In the genomic region with DNA sequence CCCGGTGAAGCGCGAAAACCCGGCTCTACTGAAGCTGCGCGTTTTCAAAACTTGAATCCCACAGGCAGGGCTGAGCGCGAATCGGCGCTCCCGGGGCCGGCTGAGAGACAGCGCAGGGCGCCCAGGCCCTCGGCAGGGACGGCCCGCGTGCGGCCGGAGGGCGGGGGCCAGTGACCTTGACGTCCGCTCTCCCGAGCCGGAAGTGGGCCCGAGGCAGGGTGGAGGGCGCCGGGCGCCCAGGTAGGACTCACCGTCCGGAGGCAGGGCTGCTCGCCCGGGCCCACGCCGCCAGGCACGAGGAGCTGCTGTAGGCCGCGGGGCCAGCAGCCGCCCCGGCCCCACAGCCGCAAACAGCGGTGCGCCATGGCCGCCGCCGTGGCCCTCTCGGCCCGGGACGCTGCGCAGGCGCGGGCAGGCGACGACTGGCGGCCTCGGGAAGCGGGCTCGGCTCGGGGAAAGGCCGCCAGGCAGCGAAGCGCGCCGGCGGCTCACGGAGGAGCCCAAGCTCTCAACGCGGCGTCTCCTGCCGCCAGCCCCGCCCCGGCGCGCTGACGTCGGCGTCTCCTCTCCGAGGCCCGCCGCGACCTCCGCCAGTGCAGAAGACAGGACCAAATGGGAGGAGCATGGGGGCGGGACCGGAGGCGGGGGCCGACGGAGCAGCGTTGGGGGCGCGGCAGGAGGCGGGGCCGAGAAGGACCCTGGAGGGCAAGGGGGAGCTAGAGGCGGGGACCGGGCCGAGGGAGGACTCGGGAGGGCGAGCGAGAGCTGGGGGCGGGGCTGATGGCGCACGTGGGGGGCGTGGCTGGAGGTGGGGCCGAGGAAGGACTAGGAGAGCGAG, we compare ENCODE assay signal across 1 cellular context.
TF ChIP-seq lines count a peak whose summit lies in the region.

A gene (minus strand): TSS at position 510 of the 838 bp plus-strand sequence. CDS start 145 bp downstream, at position 365.

TF ChIP-seq in HepG2, 621 proteins besides CTCF, POLR2A, EP300 and RAD21 (continued from another document and continues in another):
- TF ChIP-seq, protein P1, sequence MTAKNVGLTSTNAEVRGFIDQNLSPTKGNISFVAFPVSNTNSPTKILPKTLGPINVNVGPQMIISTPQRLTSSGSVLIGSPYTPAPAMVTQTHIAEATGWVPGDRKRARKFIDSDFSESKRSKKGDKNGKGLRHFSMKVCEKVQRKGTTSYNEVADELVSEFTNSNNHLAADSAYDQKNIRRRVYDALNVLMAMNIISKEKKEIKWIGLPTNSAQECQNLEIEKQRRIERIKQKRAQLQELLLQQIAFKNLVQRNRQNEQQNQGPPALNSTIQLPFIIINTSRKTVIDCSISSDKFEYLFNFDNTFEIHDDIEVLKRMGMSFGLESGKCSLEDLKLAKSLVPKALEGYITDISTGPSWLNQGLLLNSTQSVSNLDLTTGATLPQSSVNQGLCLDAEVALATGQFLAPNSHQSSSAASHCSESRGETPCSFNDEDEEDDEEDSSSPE (CRISPR knock-in tag; IDR thresholded peaks at IDR 0.05) = peak; percentile 0; the same call in 1 of the 2 replicates
- TF ChIP-seq ZSCAN12 (CRISPR knock-in tag; IDR thresholded peaks at IDR 0.05) = no peak
- no peak for TF ChIP-seq ZNF615 (CRISPR knock-in tag; IDR thresholded peaks at IDR 0.05; ENCODE audit: borderline replicate concordance)
- TF ChIP-seq, protein P2, sequence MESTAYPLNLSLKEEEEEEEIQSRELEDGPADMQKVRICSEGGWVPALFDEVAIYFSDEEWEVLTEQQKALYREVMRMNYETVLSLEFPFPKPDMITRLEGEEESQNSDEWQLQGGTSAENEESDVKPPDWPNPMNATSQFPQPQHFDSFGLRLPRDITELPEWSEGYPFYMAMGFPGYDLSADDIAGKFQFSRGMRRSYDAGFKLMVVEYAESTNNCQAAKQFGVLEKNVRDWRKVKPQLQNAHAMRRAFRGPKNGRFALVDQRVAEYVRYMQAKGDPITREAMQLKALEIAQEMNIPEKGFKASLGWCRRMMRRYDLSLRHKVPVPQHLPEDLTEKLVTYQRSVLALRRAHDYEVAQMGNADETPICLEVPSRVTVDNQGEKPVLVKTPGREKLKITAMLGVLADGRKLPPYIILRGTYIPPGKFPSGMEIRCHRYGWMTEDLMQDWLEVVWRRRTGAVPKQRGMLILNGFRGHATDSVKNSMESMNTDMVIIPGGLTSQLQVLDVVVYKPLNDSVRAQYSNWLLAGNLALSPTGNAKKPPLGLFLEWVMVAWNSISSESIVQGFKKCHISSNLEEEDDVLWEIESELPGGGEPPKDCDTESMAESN (CRISPR knock-in tag; conservative IDR thresholded peaks at IDR 0.05) = no peak; the same call in none of the 2 replicates
- no peak for TF ChIP-seq PAF1 (CRISPR knock-in tag; IDR thresholded peaks at IDR 0.05)
- TF ChIP-seq, protein P3, sequence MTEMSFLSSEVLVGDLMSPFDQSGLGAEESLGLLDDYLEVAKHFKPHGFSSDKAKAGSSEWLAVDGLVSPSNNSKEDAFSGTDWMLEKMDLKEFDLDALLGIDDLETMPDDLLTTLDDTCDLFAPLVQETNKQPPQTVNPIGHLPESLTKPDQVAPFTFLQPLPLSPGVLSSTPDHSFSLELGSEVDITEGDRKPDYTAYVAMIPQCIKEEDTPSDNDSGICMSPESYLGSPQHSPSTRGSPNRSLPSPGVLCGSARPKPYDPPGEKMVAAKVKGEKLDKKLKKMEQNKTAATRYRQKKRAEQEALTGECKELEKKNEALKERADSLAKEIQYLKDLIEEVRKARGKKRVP (CRISPR knock-in tag; IDR thresholded peaks at IDR 0.05) = no peak
- TF ChIP-seq ZNF768 (CRISPR knock-in tag; IDR thresholded peaks at IDR 0.05) = peak; percentile 54; the same call in 1 of the 2 replicates
- TF ChIP-seq ZNF569 (CRISPR knock-in tag; IDR thresholded peaks at IDR 0.05; ENCODE audit: borderline replicate concordance) = no peak
- TF ChIP-seq, protein P4, sequence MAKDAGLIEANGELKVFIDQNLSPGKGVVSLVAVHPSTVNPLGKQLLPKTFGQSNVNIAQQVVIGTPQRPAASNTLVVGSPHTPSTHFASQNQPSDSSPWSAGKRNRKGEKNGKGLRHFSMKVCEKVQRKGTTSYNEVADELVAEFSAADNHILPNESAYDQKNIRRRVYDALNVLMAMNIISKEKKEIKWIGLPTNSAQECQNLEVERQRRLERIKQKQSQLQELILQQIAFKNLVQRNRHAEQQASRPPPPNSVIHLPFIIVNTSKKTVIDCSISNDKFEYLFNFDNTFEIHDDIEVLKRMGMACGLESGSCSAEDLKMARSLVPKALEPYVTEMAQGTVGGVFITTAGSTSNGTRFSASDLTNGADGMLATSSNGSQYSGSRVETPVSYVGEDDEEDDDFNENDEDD (CRISPR knock-in tag; IDR thresholded peaks at IDR 0.05; ENCODE audit: borderline replicate concordance) = peak; percentile 33; the same call in 1 of the 2 replicates
- TF ChIP-seq, protein P5, sequence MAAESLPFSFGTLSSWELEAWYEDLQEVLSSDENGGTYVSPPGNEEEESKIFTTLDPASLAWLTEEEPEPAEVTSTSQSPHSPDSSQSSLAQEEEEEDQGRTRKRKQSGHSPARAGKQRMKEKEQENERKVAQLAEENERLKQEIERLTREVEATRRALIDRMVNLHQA (CRISPR knock-in tag; IDR thresholded peaks at IDR 0.05) = no peak
- 0 out of 2 replicates have a peak, but pooled peaks have one; percentile 6 for TF ChIP-seq ELF4 (CRISPR knock-in tag; IDR thresholded peaks at IDR 0.05; ENCODE audit: borderline replicate concordance)
- 0 out of 2 replicates have a peak, but pooled peaks have one; percentile 80 for TF ChIP-seq ZFYVE20 (CRISPR knock-in tag; IDR thresholded peaks at IDR 0.05; ENCODE audit: borderline replicate concordance, low read depth)
- TF ChIP-seq ATF1 (CRISPR knock-in tag; IDR thresholded peaks at IDR 0.05) = no peak
- peak; percentile 90 for TF ChIP-seq ZNF546 (CRISPR knock-in tag; conservative IDR thresholded peaks at IDR 0.05)
- no peak for TF ChIP-seq ZNF337 (CRISPR knock-in tag; IDR thresholded peaks at IDR 0.05; ENCODE audit: borderline replicate concordance, low read depth)
- peak; percentile 73; the same call in 1 of the 2 replicates for TF ChIP-seq HOXA5 (CRISPR knock-in tag; IDR thresholded peaks at IDR 0.05)
- TF ChIP-seq, protein P6, sequence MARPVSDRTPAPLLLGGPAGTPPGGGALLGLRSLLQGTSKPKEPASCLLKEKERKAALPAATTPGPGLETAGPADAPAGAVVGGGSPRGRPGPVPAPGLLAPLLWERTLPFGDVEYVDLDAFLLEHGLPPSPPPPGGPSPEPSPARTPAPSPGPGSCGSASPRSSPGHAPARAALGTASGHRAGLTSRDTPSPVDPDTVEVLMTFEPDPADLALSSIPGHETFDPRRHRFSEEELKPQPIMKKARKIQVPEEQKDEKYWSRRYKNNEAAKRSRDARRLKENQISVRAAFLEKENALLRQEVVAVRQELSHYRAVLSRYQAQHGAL (CRISPR knock-in tag; IDR thresholded peaks at IDR 0.05; ENCODE audit: not compliant biosample characterization) = no peak
- peak; percentile 66; the same call in 1 of the 2 replicates for TF ChIP-seq ZNF782 (CRISPR knock-in tag; IDR thresholded peaks at IDR 0.05; ENCODE audit: borderline replicate concordance)
- TF ChIP-seq SALL2 (CRISPR knock-in tag; IDR thresholded peaks at IDR 0.05) = no peak; the same call in none of the 2 replicates
- TF ChIP-seq, protein P7, sequence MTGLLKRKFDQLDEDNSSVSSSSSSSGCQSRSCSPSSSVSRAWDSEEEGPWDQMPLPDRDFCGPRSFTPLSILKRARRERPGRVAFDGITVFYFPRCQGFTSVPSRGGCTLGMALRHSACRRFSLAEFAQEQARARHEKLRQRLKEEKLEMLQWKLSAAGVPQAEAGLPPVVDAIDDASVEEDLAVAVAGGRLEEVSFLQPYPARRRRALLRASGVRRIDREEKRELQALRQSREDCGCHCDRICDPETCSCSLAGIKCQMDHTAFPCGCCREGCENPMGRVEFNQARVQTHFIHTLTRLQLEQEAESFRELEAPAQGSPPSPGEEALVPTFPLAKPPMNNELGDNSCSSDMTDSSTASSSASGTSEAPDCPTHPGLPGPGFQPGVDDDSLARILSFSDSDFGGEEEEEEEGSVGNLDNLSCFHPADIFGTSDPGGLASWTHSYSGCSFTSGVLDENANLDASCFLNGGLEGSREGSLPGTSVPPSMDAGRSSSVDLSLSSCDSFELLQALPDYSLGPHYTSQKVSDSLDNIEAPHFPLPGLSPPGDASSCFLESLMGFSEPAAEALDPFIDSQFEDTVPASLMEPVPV (CRISPR knock-in tag; IDR thresholded peaks at IDR 0.05) = peak; percentile 56
- no peak for TF ChIP-seq FOSL2 (CRISPR knock-in tag; IDR thresholded peaks at IDR 0.05)
- peak; percentile 76 for TF ChIP-seq TARDBP (CRISPR knock-in tag; IDR thresholded peaks at IDR 0.05)
- no peak for TF ChIP-seq ZNF703 (CRISPR knock-in tag; IDR thresholded peaks at IDR 0.05; ENCODE audit: borderline replicate concordance)
- TF ChIP-seq MBD4 (IDR thresholded peaks at IDR 0.05; ENCODE audit: borderline replicate concordance, low read length) = no peak
- TF ChIP-seq, protein P8, sequence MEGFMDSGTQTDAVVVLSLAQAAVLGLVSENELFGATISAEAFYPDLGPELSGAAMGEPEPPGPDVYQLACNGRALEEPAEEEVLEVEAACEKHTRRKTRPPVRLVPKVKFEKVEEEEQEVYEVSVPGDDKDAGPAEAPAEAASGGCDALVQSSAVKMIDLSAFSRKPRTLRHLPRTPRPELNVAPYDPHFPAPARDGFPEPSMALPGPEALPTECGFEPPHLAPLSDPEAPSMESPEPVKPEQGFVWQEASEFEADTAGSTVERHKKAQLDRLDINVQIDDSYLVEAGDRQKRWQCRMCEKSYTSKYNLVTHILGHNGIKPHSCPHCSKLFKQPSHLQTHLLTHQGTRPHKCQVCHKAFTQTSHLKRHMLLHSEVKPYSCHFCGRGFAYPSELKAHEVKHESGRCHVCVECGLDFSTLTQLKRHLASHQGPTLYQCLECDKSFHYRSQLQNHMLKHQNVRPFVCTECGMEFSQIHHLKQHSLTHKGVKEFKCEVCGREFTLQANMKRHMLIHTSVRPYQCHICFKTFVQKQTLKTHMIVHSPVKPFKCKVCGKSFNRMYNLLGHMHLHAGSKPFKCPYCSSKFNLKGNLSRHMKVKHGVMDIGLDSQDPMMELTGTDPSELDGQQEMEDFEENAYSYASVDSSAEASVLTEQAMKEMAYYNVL (CRISPR knock-in tag; IDR thresholded peaks at IDR 0.05; ENCODE audit: borderline replicate concordance) = peak; percentile 65; the same call in 1 of the 2 replicates
- TF ChIP-seq, protein P9, sequence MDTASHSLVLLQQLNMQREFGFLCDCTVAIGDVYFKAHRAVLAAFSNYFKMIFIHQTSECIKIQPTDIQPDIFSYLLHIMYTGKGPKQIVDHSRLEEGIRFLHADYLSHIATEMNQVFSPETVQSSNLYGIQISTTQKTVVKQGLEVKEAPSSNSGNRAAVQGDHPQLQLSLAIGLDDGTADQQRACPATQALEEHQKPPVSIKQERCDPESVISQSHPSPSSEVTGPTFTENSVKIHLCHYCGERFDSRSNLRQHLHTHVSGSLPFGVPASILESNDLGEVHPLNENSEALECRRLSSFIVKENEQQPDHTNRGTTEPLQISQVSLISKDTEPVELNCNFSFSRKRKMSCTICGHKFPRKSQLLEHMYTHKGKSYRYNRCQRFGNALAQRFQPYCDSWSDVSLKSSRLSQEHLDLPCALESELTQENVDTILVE (CRISPR knock-in tag; IDR thresholded peaks at IDR 0.05) = peak; percentile 39; the same call in 1 of the 2 replicates
- TF ChIP-seq ZNF678 (CRISPR knock-in tag; IDR thresholded peaks at IDR 0.05) = peak; percentile 84; the same call in 1 of the 2 replicates
- TF ChIP-seq REXO4 (CRISPR knock-in tag; IDR thresholded peaks at IDR 0.05; ENCODE audit: borderline replicate concordance) = no peak
- TF ChIP-seq ZNF160 (CRISPR knock-in tag; IDR thresholded peaks at IDR 0.05) = 0 out of 2 replicates have a peak, but pooled peaks have one; percentile 50
- no peak for TF ChIP-seq IRF2 (CRISPR knock-in tag; IDR thresholded peaks at IDR 0.05)
- TF ChIP-seq SMC3 (IDR thresholded peaks at IDR 0.05; ENCODE audit: low read length) = no peak
- peak; percentile 80; the same call in 1 of the 2 replicates for TF ChIP-seq MEIS2 (CRISPR knock-in tag; IDR thresholded peaks at IDR 0.05)
- TF ChIP-seq DR1 (CRISPR knock-in tag; IDR thresholded peaks at IDR 0.05) = no peak
- TF ChIP-seq SP4 (CRISPR knock-in tag; IDR thresholded peaks at IDR 0.05) = peak; percentile 95
- TF ChIP-seq RARA (CRISPR knock-in tag; IDR thresholded peaks at IDR 0.05) = no peak
- TF ChIP-seq, protein P10, sequence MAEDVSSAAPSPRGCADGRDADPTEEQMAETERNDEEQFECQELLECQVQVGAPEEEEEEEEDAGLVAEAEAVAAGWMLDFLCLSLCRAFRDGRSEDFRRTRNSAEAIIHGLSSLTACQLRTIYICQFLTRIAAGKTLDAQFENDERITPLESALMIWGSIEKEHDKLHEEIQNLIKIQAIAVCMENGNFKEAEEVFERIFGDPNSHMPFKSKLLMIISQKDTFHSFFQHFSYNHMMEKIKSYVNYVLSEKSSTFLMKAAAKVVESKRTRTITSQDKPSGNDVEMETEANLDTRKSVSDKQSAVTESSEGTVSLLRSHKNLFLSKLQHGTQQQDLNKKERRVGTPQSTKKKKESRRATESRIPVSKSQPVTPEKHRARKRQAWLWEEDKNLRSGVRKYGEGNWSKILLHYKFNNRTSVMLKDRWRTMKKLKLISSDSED (CRISPR knock-in tag; IDR thresholded peaks at IDR 0.05) = no peak
- TF ChIP-seq, protein P11, sequence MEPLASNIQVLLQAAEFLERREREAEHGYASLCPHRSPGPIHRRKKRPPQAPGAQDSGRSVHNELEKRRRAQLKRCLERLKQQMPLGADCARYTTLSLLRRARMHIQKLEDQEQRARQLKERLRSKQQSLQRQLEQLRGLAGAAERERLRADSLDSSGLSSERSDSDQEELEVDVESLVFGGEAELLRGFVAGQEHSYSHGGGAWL (CRISPR knock-in tag; IDR thresholded peaks at IDR 0.05) = peak; percentile 56; the same call in 1 of the 2 replicates
- peak; percentile 88 for TF ChIP-seq SKI (IDR thresholded peaks at IDR 0.05; ENCODE audit: partially characterized antibody)
- no peak for TF ChIP-seq STAT5B (CRISPR knock-in tag; IDR thresholded peaks at IDR 0.05)
- 0 out of 2 replicates have a peak, but pooled peaks have one; percentile 40 for TF ChIP-seq ZNF761 (CRISPR knock-in tag; conservative IDR thresholded peaks at IDR 0.05)
- TF ChIP-seq, protein P12, sequence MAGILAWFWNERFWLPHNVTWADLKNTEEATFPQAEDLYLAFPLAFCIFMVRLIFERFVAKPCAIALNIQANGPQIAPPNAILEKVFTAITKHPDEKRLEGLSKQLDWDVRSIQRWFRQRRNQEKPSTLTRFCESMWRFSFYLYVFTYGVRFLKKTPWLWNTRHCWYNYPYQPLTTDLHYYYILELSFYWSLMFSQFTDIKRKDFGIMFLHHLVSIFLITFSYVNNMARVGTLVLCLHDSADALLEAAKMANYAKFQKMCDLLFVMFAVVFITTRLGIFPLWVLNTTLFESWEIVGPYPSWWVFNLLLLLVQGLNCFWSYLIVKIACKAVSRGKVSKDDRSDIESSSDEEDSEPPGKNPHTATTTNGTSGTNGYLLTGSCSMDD (CRISPR knock-in tag; IDR thresholded peaks at IDR 0.05) = no peak
- no peak for TF ChIP-seq ZNF724P (CRISPR knock-in tag; IDR thresholded peaks at IDR 0.05; ENCODE audit: borderline replicate concordance)
